20 cellular contexts compared by ENCODE assay signal in the genomic region with DNA sequence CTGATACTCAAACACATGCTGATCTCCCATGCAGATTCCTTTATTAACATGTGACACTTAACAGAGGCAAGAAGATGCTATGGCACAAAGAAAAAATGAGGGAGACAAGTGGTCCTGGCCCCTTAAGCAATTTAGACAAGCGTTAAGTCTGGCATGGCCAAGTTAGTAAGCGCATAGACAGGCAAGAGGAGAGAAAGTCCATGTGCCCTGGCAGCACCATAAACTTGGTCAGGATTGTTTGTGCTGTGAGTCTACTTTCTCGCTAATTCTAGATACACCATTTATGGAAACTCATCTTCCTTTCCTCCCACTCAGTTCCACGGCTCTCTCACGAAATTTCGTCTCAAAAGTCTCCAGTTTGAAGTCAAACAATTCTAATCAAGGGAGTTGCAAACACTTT.
DNase-seq lines count a peak whose midpoint lies in the region; ATAC-seq and TF ChIP-seq lines count a peak whose summit lies in the region.
"Had no signal": no experiment of that assay in that cellular context is flagged by ENCODE, and none has a peak within 500 bp of the region (broad histone marks: within the 10 kb centered on the region; RNA-seq: fewer than 3 reads in every experiment).

No MANE protein-coding gene starts in this region.

- no peaks in the 10 kb centered on the region for H3K27me3 ChIP-seq in CD8-positive, alpha-beta T cell (ENCODE audit: insufficient read depth, low read length)
- no peaks in the 10 kb centered on the region for H3K27me3 ChIP-seq in RWPE2 (ENCODE audit: insufficient read depth, poor library complexity, severe bottlenecking)
- H3K27me3 ChIP-seq in muscle layer of duodenum (ENCODE audit: low read depth, low read length): no peaks in the 10 kb centered on the region
- no peaks in the 10 kb centered on the region for H3K27me3 ChIP-seq in skeletal muscle tissue (ENCODE audit: control insufficient read depth in 3 of 3, insufficient read depth in 3 of 3, low read length in 3 of 3)

- H3K9ac ChIP-seq in skeletal muscle tissue (ENCODE audit: low read depth in 1 of 3, low read length in 3 of 3): peak overlapping the region in 1 of 3 donors; percentile 45
- H3K9ac ChIP-seq: SK-N-SH had no signal

- H3K36me3 Mint-ChIP-seq in CD8-positive, alpha-beta T cell: peaks cover 44% of the 10 kb centered on the region

- intact Hi-C loops in CD8-positive, alpha-beta T cell (cut with DNase I, micrococcal nuclease): loop anchor here (2.0 to 5.0 kb wide), 3 partner anchors 14 to 708 kb away; no protein-coding TSS in a partner anchor

- H3K4me1 ChIP-seq in CD8-positive, alpha-beta T cell (ENCODE audit: insufficient read depth, low read length): peaks cover 10% of the 10 kb centered on the region
- H3K4me1 ChIP-seq in RWPE2 (ENCODE audit: insufficient read depth, poor library complexity, severe bottlenecking) (peaks cover 57% of the 10 kb centered on the region), muscle layer of duodenum (ENCODE audit: control insufficient read depth in 1 of 2, insufficient read depth in 2 of 2, low read length in 2 of 2) (peaks cover 13 to 49% of the 10 kb centered on the region in 2 donors), skeletal muscle tissue (ENCODE audit: control insufficient read depth in 3 of 3, insufficient read depth in 3 of 3, low read length in 3 of 3) (peaks cover 7 to 27% (median 14%) of the 10 kb centered on the region in 3 donors)
- H3K4me1 ChIP-seq: HAP-1 had no signal

- no peak overlapping the region for H3K4me3 ChIP-seq in CD8-positive, alpha-beta T cell (ENCODE audit: low read depth, low read length)
- H3K4me3 ChIP-seq in RWPE2 (ENCODE audit: severe bottlenecking): no peak overlapping the region
- H3K4me3 ChIP-seq in muscle layer of duodenum (ENCODE audit: low read depth in 1 of 2, low read length in 2 of 2): no peak overlapping the region
- peak overlapping the region in 1 of 3 donors; percentile 6 for H3K4me3 ChIP-seq in skeletal muscle tissue (ENCODE audit: low read length in 3 of 3)
- H3K4me3 ChIP-seq: GM12878, HAP-1 had no signal

- ATAC-seq in CD8-positive, alpha-beta T cell: no peak
- no peak for ATAC-seq in RWPE2 (ENCODE audit: low read depth)
- ATAC-seq: GM12878 had no signal

- no peaks in the 10 kb centered on the region for H3K36me3 ChIP-seq in CD8-positive, alpha-beta T cell (ENCODE audit: insufficient read depth, low read length)
- H3K36me3 ChIP-seq in RWPE2 (ENCODE audit: low read depth): peaks cover 13% of the 10 kb centered on the region
- H3K36me3 ChIP-seq in muscle layer of duodenum (ENCODE audit: control insufficient read depth in 1 of 2, insufficient read depth in 2 of 2, low read length in 2 of 2): no peaks in the 10 kb centered on the region
- no peaks in the 10 kb centered on the region for H3K36me3 ChIP-seq in skeletal muscle tissue (ENCODE audit: control insufficient read depth in 3 of 3, insufficient read depth in 3 of 3, low read length in 3 of 3)
- H3K36me3 ChIP-seq: HAP-1 had no signal

- H3K27ac ChIP-seq in CD8-positive, alpha-beta T cell (ENCODE audit: low read depth, low read length): no peak overlapping the region
- H3K27ac ChIP-seq in RWPE2 (ENCODE audit: poor library complexity, severe bottlenecking) (peak overlapping the region; percentile 86), muscle layer of duodenum (ENCODE audit: low read length) (peak overlapping the region; percentile 10), skeletal muscle tissue (ENCODE audit: low read depth, low read length) (peak overlapping the region; percentile 67)

- peaks cover 71% of the 10 kb centered on the region for H3K4me1 Mint-ChIP-seq in CD8-positive, alpha-beta T cell (ENCODE audit: low read depth)

- DNase-seq in CD8-positive, alpha-beta T cell: no peak
- DNase-seq in RWPE2 (ENCODE audit: low spot score): no peak
- no peak for DNase-seq in iPS-NIHi7 (ENCODE audit: extremely low spot score)
- DNase-seq in NCI-H146 (lab: John Stamatoyannopoulos, UW): no peak
- DNase-seq in COLO668 (lab: John Stamatoyannopoulos, UW; ENCODE audit: unreplicated experiment): no peak
- DNase-seq: activated CD4-positive, alpha-beta T cell treated with anti-CD3 and anti-CD28 coated beads, Interleukin-2, amount 50 U/mL, for 48 hours; activated naive CD4-positive, alpha-beta T cell; activated T-cell treated with anti-CD3 and anti-CD28 coated beads for 4 hours; DMS79 treated with DMSO at 0.1 percent for 48 hours; NCI-H1436 treated with DMSO at 0.1 percent for 48 hours; NCI-H2171; NCI-H524 treated with DMSO at 0.1 percent for 48 hours; RPMI8226; SK-N-SH; stimulated activated CD4-positive, alpha-beta T cell treated with anti-CD3 and anti-CD28 coated beads, Interleukin-15, amount 100 ng/mL, for 24 hours; substantia nigra had no signal

- peaks cover 2% of the 10 kb centered on the region for H3K9me3 Mint-ChIP-seq in CD8-positive, alpha-beta T cell

- no peak overlapping the region for H3K4me3 Mint-ChIP-seq in CD8-positive, alpha-beta T cell

- CTCF ChIA-PET in CD8-positive, alpha-beta T cell (lab: Charles Lee): interaction anchor here (1.7 to 3.6 kb wide), 2 partner anchors 616 to 639 kb away, joined by 10 to 28 read pairs; no protein-coding TSS in a partner anchor

- no peak for TF ChIP-seq CTCF in CD8-positive, alpha-beta T cell (IDR thresholded peaks at IDR 0.05)
- TF ChIP-seq CTCF in RWPE2 (IDR thresholded peaks at IDR 0.05; ENCODE audit: poor library complexity, severe bottlenecking): no peak

- H3K27ac Mint-ChIP-seq in CD8-positive, alpha-beta T cell: peak overlapping the region; percentile 30

- POLR2A ChIA-PET in CD8-positive, alpha-beta T cell (lab: Charles Lee): no interaction called here

- H3K27me3 Mint-ChIP-seq in CD8-positive, alpha-beta T cell (ENCODE audit: low read depth): no peaks in the 10 kb centered on the region

- H3K9me3 ChIP-seq in CD8-positive, alpha-beta T cell (ENCODE audit: low read length): no peaks in the 10 kb centered on the region
- H3K9me3 ChIP-seq in RWPE2 (ENCODE audit: severe bottlenecking) (no peaks in the 10 kb centered on the region), muscle layer of duodenum (ENCODE audit: control insufficient read depth in 1 of 2, low read length in 2 of 2) (no peaks in the 10 kb centered on the region), skeletal muscle tissue (ENCODE audit: control insufficient read depth in 3 of 3, low read length in 3 of 3) (no peaks in the 10 kb centered on the region)
- H3K9me3 ChIP-seq: HAP-1, SK-N-SH had no signal
